Comparison of ENCODE assay signal across 8 cellular contexts in genomic region chr6:155314092-155314772, GRCh38. TPM values are rescaled to one million over a fixed set of nuclear protein-coding genes. Genes with fewer than 3 reads are reported as not detected.
DNase-seq lines count a peak whose midpoint lies in the region; ATAC-seq and TF ChIP-seq lines count a peak whose summit lies in the region.

Gene TFB1M (minus strand): TSS chr6:155314484. CDS start chr6:155314428, 56 bp downstream.

- H3K4me1 ChIP-seq in adipocyte (ENCODE audit: control insufficient read depth, insufficient read depth, low read length) = peaks cover 9% of the 10 kb centered on the region
- no peaks in the 10 kb centered on the region for H3K4me1 ChIP-seq in cardiac muscle cell (ENCODE audit: low read depth)
- H3K4me1 ChIP-seq in parathyroid adenoma = no peaks in the 10 kb centered on the region
- peaks cover 0 to 20% (median 5%) of the 10 kb centered on the region in 4 donors for H3K4me1 ChIP-seq in transverse colon

- H3K9me3 ChIP-seq in adipocyte (ENCODE audit: control insufficient read depth, low read length) (no peaks in the 10 kb centered on the region), cardiac muscle cell (ENCODE audit: low read depth) (no peaks in the 10 kb centered on the region), parathyroid adenoma (ENCODE audit: control insufficient read depth, low read length) (no peaks in the 10 kb centered on the region), transverse colon (no peaks in the 10 kb centered on the region)

- 0% methylated on average over 48 of the region's 52 CpGs; no CpG with 5 or more reads in 1 of the 2 donors for WGBS in transverse colon (ENCODE audit: low coverage in 1 of 2), 2 donors

- H3K27ac ChIP-seq in cardiac muscle cell (peak within 1 kb of the TSS; percentile 77), parathyroid adenoma (peak within 1 kb of the TSS; percentile 70), transverse colon (peak within 1 kb of the TSS; percentile 86 to 90 (median 88))

- ATAC-seq in HG02678 (IDR thresholded peaks at IDR 0.05; ENCODE audit: unreplicated experiment) = peak; percentile 95

- TF ChIP-seq POLR2A in transverse colon (IDR thresholded peaks at IDR 0.05) = peak; percentile 92

- no peaks in the 10 kb centered on the region for H3K79me2 ChIP-seq in parathyroid adenoma

- DNase-seq in GM12864 (ENCODE audit: low read depth) (peak; percentile 98), NCI-H128 (lab: John Stamatoyannopoulos, UW; ENCODE audit: unreplicated experiment) (peak; percentile 98), T follicular helper cell (ENCODE audit: low read depth) (peak; percentile 93), adipocyte (ENCODE audit: low read depth) (peak; percentile 99), cardiac muscle cell (ENCODE audit: low read depth in 1 of 2, low spot score in 1 of 2) (peak; percentile 98 to 99), transverse colon (peak; percentile 99)

- peak within 1 kb of the TSS; percentile 98 for H2AFZ ChIP-seq in parathyroid adenoma

- in situ Hi-C loops in transverse colon (cut with MboI; ENCODE audit: low pct_ligation_motif_present in 1 of 4, low pct_unique_long_range_greater_than_20kb in 1 of 4, low sequenced_read_pairs in 3 of 4) = no loop called here

- no peak for TF ChIP-seq CTCF in GM12864 (IDR thresholded peaks at IDR 0.05; ENCODE audit: low read depth, low read length, missing control alignments)
- no peak for TF ChIP-seq CTCF in cardiac muscle cell (IDR thresholded peaks at IDR 0.05; ENCODE audit: low read depth, low read length)
- TF ChIP-seq CTCF in parathyroid adenoma (IDR thresholded peaks at IDR 0.05) = no peak
- TF ChIP-seq CTCF in transverse colon (IDR thresholded peaks at IDR 0.05) = no peak

- peak within 1 kb of the TSS; percentile 94 for H3K4me2 ChIP-seq in parathyroid adenoma (ENCODE audit: low read length)

- H3K27me3 ChIP-seq in adipocyte (replicated peaks; ENCODE audit: control insufficient read depth, insufficient read depth, low read length) (no peaks in the 10 kb centered on the region), cardiac muscle cell (no peaks in the 10 kb centered on the region), parathyroid adenoma (ENCODE audit: control insufficient read depth, insufficient read depth, low read length) (no peaks in the 10 kb centered on the region), transverse colon (no peaks in the 10 kb centered on the region)

- H3K4me3 ChIP-seq in GM12864 (ENCODE audit: low read depth, low read length) = peak within 1 kb of the TSS; percentile 82
- H3K4me3 ChIP-seq in adipocyte (ENCODE audit: low read length) = peak within 1 kb of the TSS; percentile 88
- peak within 1 kb of the TSS; percentile 72 for H3K4me3 ChIP-seq in cardiac muscle cell
- H3K4me3 ChIP-seq in parathyroid adenoma (ENCODE audit: low read depth, low read length) = peak within 1 kb of the TSS; percentile 92
- peak within 1 kb of the TSS; percentile 83 to 89 (median 86) for H3K4me3 ChIP-seq in transverse colon

- no peak for TF ChIP-seq EP300 in transverse colon (IDR thresholded peaks at IDR 0.05; ENCODE audit: low read depth)

- peak within 1 kb of the TSS; percentile 87 for H3K9ac ChIP-seq in adipocyte (ENCODE audit: low read length)
- peak within 1 kb of the TSS; percentile 50 for H3K9ac ChIP-seq in parathyroid adenoma

- intact Hi-C loops in transverse colon (cut with DNase I; ENCODE audit: low total_unique reads) = no loop called here

- no peaks in the 10 kb centered on the region for H3K36me3 ChIP-seq in adipocyte (ENCODE audit: control insufficient read depth, insufficient read depth, low read length, severe bottlenecking)
- peaks cover 6% of the 10 kb centered on the region for H3K36me3 ChIP-seq in cardiac muscle cell
- H3K36me3 ChIP-seq in parathyroid adenoma (ENCODE audit: control insufficient read depth, insufficient read depth, low read length) = no peaks in the 10 kb centered on the region
- H3K36me3 ChIP-seq in transverse colon = peaks cover 0 to 10% (median 3%) of the 10 kb centered on the region in 4 donors

RNA-seq across cellular contexts. Expression of gene TFB1M, which starts in this region (rescaled TPM):
- 13.5 and 14.8 TPM in 2 replicates for total RNA-seq in cardiac muscle cell
- 17.6 and 22.0 TPM in 2 replicates for polyA plus RNA-seq in cardiac muscle cell
- total RNA-seq in transverse colon = 10 to 100 TPM in 3 of 4 donors, 1 to 10 TPM in 1; 3.2 to 43.4 (median 16.5) TPM

Comparison
In these comparisons a context has a peak if more than half of its experiments do, and no peak if none do; other contexts are left out.
1. Peak in every context shown above with its lines: DNase-seq, ATAC-seq, H3K4me3 ChIP-seq and H3K27ac ChIP-seq.